ENCODE assay signal across 8 cellular contexts in the genomic region with DNA sequence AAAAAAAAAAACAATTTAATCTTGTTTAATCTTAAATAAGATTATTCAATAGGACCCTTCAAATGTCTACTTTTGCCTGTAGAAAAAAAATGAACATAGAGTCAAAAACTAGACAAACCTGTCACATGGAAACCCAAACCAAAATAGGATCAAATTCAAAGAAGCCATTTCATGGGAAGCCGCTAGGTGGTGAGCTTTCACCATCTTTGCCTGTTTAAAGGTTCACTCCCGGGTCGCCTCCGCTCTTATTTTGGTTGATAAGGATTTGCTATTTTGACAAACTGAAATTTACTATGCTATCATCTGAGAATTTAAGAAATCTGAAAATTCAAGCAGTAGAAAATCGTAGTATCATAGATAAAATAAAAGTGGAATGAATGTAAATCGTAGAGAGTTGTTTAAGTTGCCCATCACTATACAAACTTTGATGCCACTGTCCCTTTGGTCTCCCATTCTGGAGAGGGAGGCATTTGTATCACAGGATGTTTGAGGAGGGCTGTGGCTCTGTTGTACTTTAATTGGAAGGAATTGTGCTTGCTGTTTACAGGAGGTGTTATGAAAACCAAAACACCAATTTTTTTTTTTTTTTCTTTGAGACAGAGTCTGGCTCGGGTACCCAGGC. TPM values are rescaled to one million over a fixed set of nuclear protein-coding genes. Genes with fewer than 3 reads are reported as not detected.
DNase-seq lines count a peak whose midpoint lies in the region; ATAC-seq, FAIRE-seq and TF ChIP-seq lines count a peak whose summit lies in the region.

No MANE protein-coding gene starts in this region.

- no peak overlapping the region for H3K27ac Mint-ChIP-seq in activated CD8-positive, alpha-beta T cell treated with anti-CD3 and anti-CD28 coated beads, Interleukin-2, amount 10 ng/mL, durations not matched to agents 7 days and 5 days

- no peaks in the 10 kb centered on the region for H3K4me1 ChIP-seq in right cardiac atrium (ENCODE audit: control insufficient read depth, insufficient read depth, low read length)
- H3K4me1 ChIP-seq in small intestine (ENCODE audit: control insufficient read depth in 2 of 2, insufficient read depth in 1 of 2, low read depth in 1 of 2, low read length in 1 of 2) = no peaks in the 10 kb centered on the region

- H3K4me3 Mint-ChIP-seq in activated CD8-positive, alpha-beta T cell treated with anti-CD3 and anti-CD28 coated beads, Interleukin-2, amount 10 ng/mL, durations not matched to agents 7 days and 5 days = no peak overlapping the region

- H3K36me3 Mint-ChIP-seq in activated CD8-positive, alpha-beta T cell treated with anti-CD3 and anti-CD28 coated beads, Interleukin-2, amount 10 ng/mL, durations not matched to agents 7 days and 5 days (ENCODE audit: low read depth) = no peaks in the 10 kb centered on the region

- FAIRE-seq in small intestine (lab: Jason Lieb, UNC) = no peak

- H3K9me3 ChIP-seq in right cardiac atrium (ENCODE audit: control insufficient read depth, low read length) (peaks cover 1% of the 10 kb centered on the region), small intestine (ENCODE audit: control insufficient read depth, low read depth) (no peaks in the 10 kb centered on the region)

- H3K9me3 Mint-ChIP-seq in activated CD8-positive, alpha-beta T cell treated with anti-CD3 and anti-CD28 coated beads, Interleukin-2, amount 10 ng/mL, durations not matched to agents 7 days and 5 days (ENCODE audit: insufficient read depth) = no peaks in the 10 kb centered on the region

- CTCF ChIA-PET in activated CD8-positive, alpha-beta T cell treated with anti-CD3 and anti-CD28 coated beads, Interleukin-2, amount 10 ng/mL, durations not matched to agents 7 days and 5 days (lab: Charles Lee) = no interaction called here

- TF ChIP-seq CTCF in AG09319 (IDR thresholded peaks at IDR 0.05; ENCODE audit: low read depth, low read length) = peak; percentile 84
- peak; percentile 63 for TF ChIP-seq CTCF in GM12874 (IDR thresholded peaks at IDR 0.05; ENCODE audit: insufficient read depth, low read depth, low read length)

- H3K27ac ChIP-seq in right cardiac atrium (ENCODE audit: low read length) (no peak overlapping the region), small intestine (ENCODE audit: low read depth in 1 of 2, low read length in 1 of 2) (no peak overlapping the region)

- ATAC-seq in HG03139 (IDR thresholded peaks at IDR 0.05; ENCODE audit: unreplicated experiment) = peak; percentile 60
- no peak for ATAC-seq in activated CD8-positive, alpha-beta T cell treated with anti-CD3 and anti-CD28 coated beads, Interleukin-2, amount 10 ng/mL, durations not matched to agents 7 days and 5 days
- peak; percentile 59 to 67 for ATAC-seq in right cardiac atrium
- ATAC-seq in HG03196 (IDR thresholded peaks at IDR 0.05; ENCODE audit: unreplicated experiment) = no peak

- WGBS in right cardiac atrium = 14% methylated on average over 7 of the region's 7 CpGs
- 11 to 15% (median 15%) methylated on average over 7 of the region's 7 CpGs for WGBS in small intestine, 3 donors

- intact Hi-C loops in right cardiac atrium (cut with DNase I) = loop anchor here in 3 of 4 donors (5.0 to 10.0 kb wide), 4 partner anchors 277 to 657 kb away; no protein-coding TSS in a partner anchor

- H3K4me1 Mint-ChIP-seq in activated CD8-positive, alpha-beta T cell treated with anti-CD3 and anti-CD28 coated beads, Interleukin-2, amount 10 ng/mL, durations not matched to agents 7 days and 5 days (ENCODE audit: low read depth) = no peaks in the 10 kb centered on the region

- no peaks in the 10 kb centered on the region for H3K27me3 Mint-ChIP-seq in activated CD8-positive, alpha-beta T cell treated with anti-CD3 and anti-CD28 coated beads, Interleukin-2, amount 10 ng/mL, durations not matched to agents 7 days and 5 days (ENCODE audit: low read depth)

- H3K4me3 ChIP-seq in right cardiac atrium (ENCODE audit: low read length) (no peak overlapping the region), small intestine (ENCODE audit: low read depth in 1 of 2, low read length in 2 of 2) (no peak overlapping the region)

- DNase-seq in AG09319 (ENCODE audit: extremely low read depth, low read depth) (peak; percentile 46), NCI-H226 (peak; percentile 30), right cardiac atrium (peak in 2 of 3 donors; percentile 28 to 68), small intestine (peak; percentile 45)
- peak; percentile 25 for DNase-seq in activated CD8-positive, alpha-beta T cell treated with anti-CD3 and anti-CD28 coated beads, Interleukin-2, amount 10 ng/mL, durations not matched to agents 7 days and 5 days

- no peaks in the 10 kb centered on the region for H3K27me3 ChIP-seq in right cardiac atrium (ENCODE audit: control insufficient read depth, insufficient read depth)
- peaks cover 0 to 4% of the 10 kb centered on the region in 2 donors for H3K27me3 ChIP-seq in small intestine (ENCODE audit: control insufficient read depth in 2 of 2, insufficient read depth in 2 of 2, low read length in 2 of 2)

- POLR2A ChIA-PET in activated CD8-positive, alpha-beta T cell treated with anti-CD3 and anti-CD28 coated beads, Interleukin-2, amount 10 ng/mL, durations not matched to agents 7 days and 5 days (lab: Charles Lee) = no interaction called here

- no peaks in the 10 kb centered on the region for H3K36me3 ChIP-seq in small intestine (ENCODE audit: control insufficient read depth in 2 of 2, insufficient read depth in 2 of 2, low read length in 2 of 2)

RNA-seq across cellular contexts. Expression of a gene that starts 43.5 kb away (rescaled TPM):
- not detected for total RNA-seq in activated CD8-positive, alpha-beta T cell treated with anti-CD3 and anti-CD28 coated beads, Interleukin-2, amount 10 ng/mL, durations not matched to agents 7 days and 5 days
- total RNA-seq in right cardiac atrium = under 1 TPM; 0.06 to 0.61 (median 0.19) TPM
- 0.02 TPM for polyA plus RNA-seq in right cardiac atrium
- polyA plus RNA-seq in small intestine = under 1 TPM in 1 of 3 donors, not detected in 2; 0.01 TPM

Comparison
In these comparisons a context has a peak if more than half of its experiments do, and no peak if none do; other contexts are left out.
1. ATAC-seq: peak in HG03139 (single experiment) and right cardiac atrium (2 of 2); none in activated CD8-positive, alpha-beta T cell treated with anti-CD3 and anti-CD28 coated beads, Interleukin-2, amount 10 ng/mL, durations not matched to agents 7 days and 5 days (single experiment) and HG03196 (single experiment).
2. Peak in every context shown above with its lines, with median percentiles within 50 percentile points of each other: DNase-seq.